1 cellular context compared by ENCODE assay signal in genomic region chr10:44206127-44206818, GRCh38.
TF ChIP-seq lines count a peak whose summit lies in the region.

No MANE protein-coding gene starts in this region.

TF ChIP-seq in WTC11, 78 proteins besides CTCF, POLR2A, EP300 and RAD21 (continued from another document):
- TF ChIP-seq ARID4B (CRISPR knock-in tag; IDR thresholded peaks at IDR 0.05; ENCODE audit: borderline replicate concordance): no peak
- TF ChIP-seq, protein P1, sequence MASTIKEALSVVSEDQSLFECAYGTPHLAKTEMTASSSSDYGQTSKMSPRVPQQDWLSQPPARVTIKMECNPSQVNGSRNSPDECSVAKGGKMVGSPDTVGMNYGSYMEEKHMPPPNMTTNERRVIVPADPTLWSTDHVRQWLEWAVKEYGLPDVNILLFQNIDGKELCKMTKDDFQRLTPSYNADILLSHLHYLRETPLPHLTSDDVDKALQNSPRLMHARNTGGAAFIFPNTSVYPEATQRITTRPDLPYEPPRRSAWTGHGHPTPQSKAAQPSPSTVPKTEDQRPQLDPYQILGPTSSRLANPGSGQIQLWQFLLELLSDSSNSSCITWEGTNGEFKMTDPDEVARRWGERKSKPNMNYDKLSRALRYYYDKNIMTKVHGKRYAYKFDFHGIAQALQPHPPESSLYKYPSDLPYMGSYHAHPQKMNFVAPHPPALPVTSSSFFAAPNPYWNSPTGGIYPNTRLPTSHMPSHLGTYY (CRISPR knock-in tag; IDR thresholded peaks at IDR 0.05): no peak
